Comparison of ENCODE assay signal across 1 cellular context in genomic region chr2:46481541-46482193, GRCh38.
TF ChIP-seq lines count a peak whose summit lies in the region.

No MANE protein-coding gene starts in this region.

TF ChIP-seq in HEK293, 187 proteins besides CTCF, POLR2A, EP300 and RAD21 (continued from another document and continues in another):
- TF ChIP-seq, protein P1, sequence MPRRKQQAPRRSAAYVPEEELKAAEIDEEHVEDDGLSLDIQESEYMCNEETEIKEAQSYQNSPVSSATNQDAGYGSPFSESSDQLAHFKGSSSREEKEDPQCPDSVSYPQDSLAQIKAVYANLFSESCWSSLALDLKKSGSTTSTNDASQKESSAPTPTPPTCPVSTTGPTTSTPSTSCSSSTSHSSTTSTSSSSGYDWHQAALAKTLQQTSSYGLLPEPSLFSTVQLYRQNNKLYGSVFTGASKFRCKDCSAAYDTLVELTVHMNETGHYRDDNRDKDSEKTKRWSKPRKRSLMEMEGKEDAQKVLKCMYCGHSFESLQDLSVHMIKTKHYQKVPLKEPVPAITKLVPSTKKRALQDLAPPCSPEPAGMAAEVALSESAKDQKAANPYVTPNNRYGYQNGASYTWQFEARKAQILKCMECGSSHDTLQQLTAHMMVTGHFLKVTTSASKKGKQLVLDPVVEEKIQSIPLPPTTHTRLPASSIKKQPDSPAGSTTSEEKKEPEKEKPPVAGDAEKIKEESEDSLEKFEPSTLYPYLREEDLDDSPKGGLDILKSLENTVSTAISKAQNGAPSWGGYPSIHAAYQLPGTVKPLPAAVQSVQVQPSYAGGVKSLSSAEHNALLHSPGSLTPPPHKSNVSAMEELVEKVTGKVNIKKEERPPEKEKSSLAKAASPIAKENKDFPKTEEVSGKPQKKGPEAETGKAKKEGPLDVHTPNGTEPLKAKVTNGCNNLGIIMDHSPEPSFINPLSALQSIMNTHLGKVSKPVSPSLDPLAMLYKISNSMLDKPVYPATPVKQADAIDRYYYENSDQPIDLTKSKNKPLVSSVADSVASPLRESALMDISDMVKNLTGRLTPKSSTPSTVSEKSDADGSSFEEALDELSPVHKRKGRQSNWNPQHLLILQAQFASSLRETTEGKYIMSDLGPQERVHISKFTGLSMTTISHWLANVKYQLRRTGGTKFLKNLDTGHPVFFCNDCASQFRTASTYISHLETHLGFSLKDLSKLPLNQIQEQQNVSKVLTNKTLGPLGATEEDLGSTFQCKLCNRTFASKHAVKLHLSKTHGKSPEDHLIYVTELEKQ (tag by site-specific recombination; IDR thresholded peaks at IDR 0.05; ENCODE audit: borderline replicate concordance): peak; percentile 98
- TF ChIP-seq ZFP69B (tag by site-specific recombination; IDR thresholded peaks at IDR 0.05): peak; percentile 89
- TF ChIP-seq ZNF621 (tag by site-specific recombination; IDR thresholded peaks at IDR 0.05): peak; percentile 75; the same call in 1 of the 2 replicates
- TF ChIP-seq ELK4 (IDR thresholded peaks at IDR 0.05; ENCODE audit: borderline replicate concordance, low read depth, low read length): no peak
- peak; percentile 96 for TF ChIP-seq ZBTB44 (tag by site-specific recombination; IDR thresholded peaks at IDR 0.05)
- TF ChIP-seq ZNF549 (tag by site-specific recombination; IDR thresholded peaks at IDR 0.05): no peak
- peak; percentile 93; the same call in 1 of the 2 replicates for TF ChIP-seq ZNF391 (tag by site-specific recombination; IDR thresholded peaks at IDR 0.05; ENCODE audit: borderline replicate concordance, low read depth)
- no peak for TF ChIP-seq YY1 (tag by site-specific recombination; IDR thresholded peaks at IDR 0.05)
- TF ChIP-seq PRDM10 (tag by site-specific recombination; IDR thresholded peaks at IDR 0.05): peak; percentile 91
- TF ChIP-seq SP3 (tag by site-specific recombination; IDR thresholded peaks at IDR 0.05): peak; percentile 67
- peak; percentile 89 for TF ChIP-seq ZNF394 (tag by site-specific recombination; IDR thresholded peaks at IDR 0.05; ENCODE audit: borderline replicate concordance)
- TF ChIP-seq WT1 (tag by site-specific recombination; IDR thresholded peaks at IDR 0.05): peak; percentile 96
- peak; percentile 92 for TF ChIP-seq TRIM28 (IDR thresholded peaks at IDR 0.05; ENCODE audit: borderline replicate concordance, low read length)
- TF ChIP-seq ZNF2 (tag by site-specific recombination; IDR thresholded peaks at IDR 0.05): peak; percentile 84
- TF ChIP-seq, protein P2, sequence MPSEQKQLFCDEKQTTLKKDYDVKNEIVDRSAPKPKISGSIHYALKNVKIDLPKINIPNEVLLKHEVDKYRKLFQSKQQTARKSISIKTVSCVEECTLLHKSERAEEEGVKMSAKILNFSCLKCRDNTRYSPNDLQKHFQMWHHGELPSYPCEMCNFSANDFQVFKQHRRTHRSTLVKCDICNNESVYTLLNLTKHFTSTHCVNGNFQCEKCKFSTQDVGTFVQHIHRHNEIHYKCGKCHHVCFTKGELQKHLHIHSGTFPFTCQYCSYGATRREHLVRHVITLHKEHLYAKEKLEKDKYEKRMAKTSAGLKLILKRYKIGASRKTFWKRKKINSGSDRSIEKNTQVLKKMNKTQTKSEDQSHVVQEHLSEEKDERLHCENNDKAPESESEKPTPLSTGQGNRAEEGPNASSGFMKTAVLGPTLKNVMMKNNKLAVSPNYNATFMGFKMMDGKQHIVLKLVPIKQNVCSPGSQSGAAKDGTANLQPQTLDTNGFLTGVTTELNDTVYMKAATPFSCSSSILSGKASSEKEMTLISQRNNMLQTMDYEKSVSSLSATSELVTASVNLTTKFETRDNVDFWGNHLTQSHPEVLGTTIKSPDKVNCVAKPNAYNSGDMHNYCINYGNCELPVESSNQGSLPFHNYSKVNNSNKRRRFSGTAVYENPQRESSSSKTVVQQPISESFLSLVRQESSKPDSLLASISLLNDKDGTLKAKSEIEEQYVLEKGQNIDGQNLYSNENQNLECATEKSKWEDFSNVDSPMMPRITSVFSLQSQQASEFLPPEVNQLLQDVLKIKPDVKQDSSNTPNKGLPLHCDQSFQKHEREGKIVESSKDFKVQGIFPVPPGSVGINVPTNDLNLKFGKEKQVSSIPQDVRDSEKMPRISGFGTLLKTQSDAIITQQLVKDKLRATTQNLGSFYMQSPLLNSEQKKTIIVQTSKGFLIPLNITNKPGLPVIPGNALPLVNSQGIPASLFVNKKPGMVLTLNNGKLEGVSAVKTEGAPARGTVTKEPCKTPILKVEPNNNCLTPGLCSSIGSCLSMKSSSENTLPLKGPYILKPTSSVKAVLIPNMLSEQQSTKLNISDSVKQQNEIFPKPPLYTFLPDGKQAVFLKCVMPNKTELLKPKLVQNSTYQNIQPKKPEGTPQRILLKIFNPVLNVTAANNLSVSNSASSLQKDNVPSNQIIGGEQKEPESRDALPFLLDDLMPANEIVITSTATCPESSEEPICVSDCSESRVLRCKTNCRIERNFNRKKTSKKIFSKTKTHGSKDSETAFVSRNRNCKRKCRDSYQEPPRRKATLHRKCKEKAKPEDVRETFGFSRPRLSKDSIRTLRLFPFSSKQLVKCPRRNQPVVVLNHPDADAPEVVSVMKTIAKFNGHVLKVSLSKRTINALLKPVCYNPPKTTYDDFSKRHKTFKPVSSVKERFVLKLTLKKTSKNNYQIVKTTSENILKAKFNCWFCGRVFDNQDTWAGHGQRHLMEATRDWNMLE (tag by site-specific recombination; conservative IDR thresholded peaks at IDR 0.05; ENCODE audit: low read depth): peak; percentile 56
- 0 out of 2 replicates have a peak, but pooled peaks have one; percentile 12 for TF ChIP-seq ZNF350 (tag by site-specific recombination; IDR thresholded peaks at IDR 0.05)
- no peak for TF ChIP-seq ZNF423 (tag by site-specific recombination; IDR thresholded peaks at IDR 0.05)
- TF ChIP-seq ZNF571 (tag by site-specific recombination; IDR thresholded peaks at IDR 0.05): no peak
- TF ChIP-seq KLF10 (tag by site-specific recombination; IDR thresholded peaks at IDR 0.05): peak; percentile 85
- TF ChIP-seq KLF9 (tag by site-specific recombination; IDR thresholded peaks at IDR 0.05; ENCODE audit: low read depth): peak; percentile 44; the same call in 1 of the 2 replicates
- peak; percentile 73; the same call in 1 of the 2 replicates for TF ChIP-seq ZNF600 (tag by site-specific recombination; IDR thresholded peaks at IDR 0.05)
- no peak for TF ChIP-seq HOXC10 (CRISPR knock-in tag; IDR thresholded peaks at IDR 0.05)
- no peak for TF ChIP-seq ZNF510 (tag by site-specific recombination; IDR thresholded peaks at IDR 0.05; ENCODE audit: insufficient replicate concordance)
- 0 out of 2 replicates have a peak, but pooled peaks have one; percentile 18 for TF ChIP-seq ZNF37A (tag by site-specific recombination; IDR thresholded peaks at IDR 0.05)
- TF ChIP-seq ZNF585B (tag by site-specific recombination; IDR thresholded peaks at IDR 0.05): no peak
- peak; percentile 90; the same call in 1 of the 2 replicates for TF ChIP-seq GFI1B (tag by site-specific recombination; IDR thresholded peaks at IDR 0.05)
- peak; percentile 77 for TF ChIP-seq GLIS2 (tag by site-specific recombination; IDR thresholded peaks at IDR 0.05)
- peak; percentile 59 for TF ChIP-seq ZNF529 (tag by site-specific recombination; IDR thresholded peaks at IDR 0.05; ENCODE audit: insufficient replicate concordance)
- TF ChIP-seq ZNF223 (tag by site-specific recombination; IDR thresholded peaks at IDR 0.05): no peak
- TF ChIP-seq, protein P3, sequence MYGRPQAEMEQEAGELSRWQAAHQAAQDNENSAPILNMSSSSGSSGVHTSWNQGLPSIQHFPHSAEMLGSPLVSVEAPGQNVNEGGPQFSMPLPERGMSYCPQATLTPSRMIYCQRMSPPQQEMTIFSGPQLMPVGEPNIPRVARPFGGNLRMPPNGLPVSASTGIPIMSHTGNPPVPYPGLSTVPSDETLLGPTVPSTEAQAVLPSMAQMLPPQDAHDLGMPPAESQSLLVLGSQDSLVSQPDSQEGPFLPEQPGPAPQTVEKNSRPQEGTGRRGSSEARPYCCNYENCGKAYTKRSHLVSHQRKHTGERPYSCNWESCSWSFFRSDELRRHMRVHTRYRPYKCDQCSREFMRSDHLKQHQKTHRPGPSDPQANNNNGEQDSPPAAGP (tag by site-specific recombination; IDR thresholded peaks at IDR 0.05): peak; percentile 93
- TF ChIP-seq, protein P4, sequence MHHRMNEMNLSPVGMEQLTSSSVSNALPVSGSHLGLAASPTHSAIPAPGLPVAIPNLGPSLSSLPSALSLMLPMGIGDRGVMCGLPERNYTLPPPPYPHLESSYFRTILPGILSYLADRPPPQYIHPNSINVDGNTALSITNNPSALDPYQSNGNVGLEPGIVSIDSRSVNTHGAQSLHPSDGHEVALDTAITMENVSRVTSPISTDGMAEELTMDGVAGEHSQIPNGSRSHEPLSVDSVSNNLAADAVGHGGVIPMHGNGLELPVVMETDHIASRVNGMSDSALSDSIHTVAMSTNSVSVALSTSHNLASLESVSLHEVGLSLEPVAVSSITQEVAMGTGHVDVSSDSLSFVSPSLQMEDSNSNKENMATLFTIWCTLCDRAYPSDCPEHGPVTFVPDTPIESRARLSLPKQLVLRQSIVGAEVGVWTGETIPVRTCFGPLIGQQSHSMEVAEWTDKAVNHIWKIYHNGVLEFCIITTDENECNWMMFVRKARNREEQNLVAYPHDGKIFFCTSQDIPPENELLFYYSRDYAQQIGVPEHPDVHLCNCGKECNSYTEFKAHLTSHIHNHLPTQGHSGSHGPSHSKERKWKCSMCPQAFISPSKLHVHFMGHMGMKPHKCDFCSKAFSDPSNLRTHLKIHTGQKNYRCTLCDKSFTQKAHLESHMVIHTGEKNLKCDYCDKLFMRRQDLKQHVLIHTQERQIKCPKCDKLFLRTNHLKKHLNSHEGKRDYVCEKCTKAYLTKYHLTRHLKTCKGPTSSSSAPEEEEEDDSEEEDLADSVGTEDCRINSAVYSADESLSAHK (tag by site-specific recombination; IDR thresholded peaks at IDR 0.05): peak; percentile 90
- TF ChIP-seq ZNF473 (tag by site-specific recombination; IDR thresholded peaks at IDR 0.05): peak; percentile 21; the same call in 1 of the 2 replicates
- 0 out of 2 replicates have a peak, but pooled peaks have one; percentile 57 for TF ChIP-seq BCL6B (tag by site-specific recombination; IDR thresholded peaks at IDR 0.05)
- TF ChIP-seq ZNF23 (tag by site-specific recombination; IDR thresholded peaks at IDR 0.05; ENCODE audit: borderline replicate concordance): no peak
- TF ChIP-seq ZBTB8A (tag by site-specific recombination; IDR thresholded peaks at IDR 0.05): no peak; the same call in none of the 2 replicates
- TF ChIP-seq, protein P5, sequence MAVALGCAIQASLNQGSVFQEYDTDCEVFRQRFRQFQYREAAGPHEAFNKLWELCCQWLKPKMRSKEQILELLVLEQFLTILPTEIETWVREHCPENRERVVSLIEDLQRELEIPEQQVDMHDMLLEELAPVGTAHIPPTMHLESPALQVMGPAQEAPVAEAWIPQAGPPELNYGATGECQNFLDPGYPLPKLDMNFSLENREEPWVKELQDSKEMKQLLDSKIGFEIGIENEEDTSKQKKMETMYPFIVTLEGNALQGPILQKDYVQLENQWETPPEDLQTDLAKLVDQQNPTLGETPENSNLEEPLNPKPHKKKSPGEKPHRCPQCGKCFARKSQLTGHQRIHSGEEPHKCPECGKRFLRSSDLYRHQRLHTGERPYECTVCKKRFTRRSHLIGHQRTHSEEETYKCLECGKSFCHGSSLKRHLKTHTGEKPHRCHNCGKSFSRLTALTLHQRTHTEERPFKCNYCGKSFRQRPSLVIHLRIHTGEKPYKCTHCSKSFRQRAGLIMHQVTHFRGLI (tag by site-specific recombination; IDR thresholded peaks at IDR 0.05): peak; percentile 45; the same call in 1 of the 2 replicates
